19 cellular contexts compared by ENCODE assay signal in genomic region chr22:20819471-20819870, GRCh38. TPM values are rescaled to one million over a fixed set of nuclear protein-coding genes. Genes with fewer than 3 reads are reported as not detected.
DNase-seq lines count a peak whose midpoint lies in the region; ATAC-seq and TF ChIP-seq lines count a peak whose summit lies in the region.
"Had no signal": no experiment of that assay in that cellular context is flagged by ENCODE, and none has a peak within 500 bp of the region (broad histone marks: within the 10 kb centered on the region; RNA-seq: fewer than 3 reads in every experiment).

No MANE protein-coding gene starts in this region.

- TF ChIP-seq CTCF in progenitor cell of endocrine pancreas (IDR thresholded peaks at IDR 0.05; ENCODE audit: unreplicated experiment) (no peak), osteocyte (IDR thresholded peaks at IDR 0.05) (no peak)

- H3K9me3 Mint-ChIP-seq in progenitor cell of endocrine pancreas (ENCODE audit: low read depth), result no peaks in the 10 kb centered on the region
- H3K9me3 Mint-ChIP-seq in osteocyte (ENCODE audit: unreplicated experiment), result no peaks in the 10 kb centered on the region
- H3K9me3 Mint-ChIP-seq: CD4-positive, alpha-beta T cell; CD8-positive, alpha-beta T cell had no signal

- peak; percentile 9 for DNase-seq in activated effector memory CD4-positive, alpha-beta T cell treated with anti-CD3 and anti-CD28 coated beads, Interleukin-2, amount 50 U/mL, for 16 hours
- no peak for DNase-seq in activated effector memory CD4-positive, alpha-beta T cell treated with Interleukin-2 at 50 U/mL for 16 hours
- no peak for DNase-seq in progenitor cell of endocrine pancreas (ENCODE audit: low spot score, unreplicated experiment)
- no peak for DNase-seq in osteocyte (ENCODE audit: extremely low spot score, unreplicated experiment)
- DNase-seq: AML-193; Caco-2; Calu3; CD4-positive, alpha-beta T cell; CD8-positive, alpha-beta T cell; DMS79 treated with DMSO at 0.1 percent for 48 hours; GF-D8 had no signal

- peak overlapping the region; percentile 17 for H3K27ac ChIP-seq in temporal lobe (ENCODE audit: low read depth, low read length)
- H3K27ac ChIP-seq: 22Rv1; A549; BLaER1 treated with 17β-estradiol and CSF1 and Interleukin-3, amounts not matched to agents 10 nM and 100 nM; C4-2B had no signal

- H3K27ac Mint-ChIP-seq in progenitor cell of endocrine pancreas (peak overlapping the region; percentile 13), osteocyte (ENCODE audit: unreplicated experiment) (no peak overlapping the region)
- H3K27ac Mint-ChIP-seq: B cell; CD4-positive, alpha-beta T cell; CD8-positive, alpha-beta T cell had no signal

- peaks cover 10% of the 10 kb centered on the region for H3K36me3 Mint-ChIP-seq in progenitor cell of endocrine pancreas (ENCODE audit: insufficient read depth)
- H3K36me3 Mint-ChIP-seq in osteocyte (ENCODE audit: unreplicated experiment), result peaks cover 30% of the 10 kb centered on the region

- H3K4me3 Mint-ChIP-seq in progenitor cell of endocrine pancreas (ENCODE audit: low read depth) (no peak overlapping the region), osteocyte (ENCODE audit: unreplicated experiment) (no peak overlapping the region)
- H3K4me3 Mint-ChIP-seq: B cell; CD4-positive, alpha-beta T cell; CD8-positive, alpha-beta T cell had no signal

- no peaks in the 10 kb centered on the region for H3K27me3 Mint-ChIP-seq in progenitor cell of endocrine pancreas
- H3K27me3 Mint-ChIP-seq in osteocyte (ENCODE audit: unreplicated experiment), result no peaks in the 10 kb centered on the region
- H3K27me3 Mint-ChIP-seq: B cell; CD4-positive, alpha-beta T cell had no signal

- ATAC-seq in GM18858 (IDR thresholded peaks at IDR 0.05; ENCODE audit: unreplicated experiment), result no peak
- ATAC-seq: A549; CD8-positive, alpha-beta T cell had no signal

- H3K4me1 Mint-ChIP-seq in progenitor cell of endocrine pancreas (ENCODE audit: low read depth) (no peaks in the 10 kb centered on the region), osteocyte (ENCODE audit: unreplicated experiment) (no peaks in the 10 kb centered on the region)
- H3K4me1 Mint-ChIP-seq: B cell had no signal

RNA-seq across cellular contexts. Expression of gene PI4KA, which starts 39.1 kb away (rescaled TPM):
- total RNA-seq in progenitor cell of endocrine pancreas, result 125 and 140 TPM in 2 replicates
- 67.1 TPM for total RNA-seq in temporal lobe
- 108 and 116 TPM in 2 replicates for total RNA-seq in osteocyte

RNA-seq across cellular contexts. Expression of gene SNAP29, which starts 39.3 kb away (rescaled TPM):
- total RNA-seq in progenitor cell of endocrine pancreas, result 20.4 and 20.6 TPM in 2 replicates
- total RNA-seq in temporal lobe, result 7.1 TPM
- 28.0 and 30.0 TPM in 2 replicates for total RNA-seq in osteocyte

RNA-seq across cellular contexts. Expression of gene SERPIND1, which starts 45.6 kb away (rescaled TPM):
- total RNA-seq in progenitor cell of endocrine pancreas (0.40 and 0.74 TPM in 2 replicates), temporal lobe (8.6 TPM), osteocyte (not detected in 2 replicates)
- total RNA-seq: A172; B cell; Calu3; CD4-positive, alpha-beta T cell; CD8-positive, alpha-beta T cell had no signal
